In the genomic region with DNA sequence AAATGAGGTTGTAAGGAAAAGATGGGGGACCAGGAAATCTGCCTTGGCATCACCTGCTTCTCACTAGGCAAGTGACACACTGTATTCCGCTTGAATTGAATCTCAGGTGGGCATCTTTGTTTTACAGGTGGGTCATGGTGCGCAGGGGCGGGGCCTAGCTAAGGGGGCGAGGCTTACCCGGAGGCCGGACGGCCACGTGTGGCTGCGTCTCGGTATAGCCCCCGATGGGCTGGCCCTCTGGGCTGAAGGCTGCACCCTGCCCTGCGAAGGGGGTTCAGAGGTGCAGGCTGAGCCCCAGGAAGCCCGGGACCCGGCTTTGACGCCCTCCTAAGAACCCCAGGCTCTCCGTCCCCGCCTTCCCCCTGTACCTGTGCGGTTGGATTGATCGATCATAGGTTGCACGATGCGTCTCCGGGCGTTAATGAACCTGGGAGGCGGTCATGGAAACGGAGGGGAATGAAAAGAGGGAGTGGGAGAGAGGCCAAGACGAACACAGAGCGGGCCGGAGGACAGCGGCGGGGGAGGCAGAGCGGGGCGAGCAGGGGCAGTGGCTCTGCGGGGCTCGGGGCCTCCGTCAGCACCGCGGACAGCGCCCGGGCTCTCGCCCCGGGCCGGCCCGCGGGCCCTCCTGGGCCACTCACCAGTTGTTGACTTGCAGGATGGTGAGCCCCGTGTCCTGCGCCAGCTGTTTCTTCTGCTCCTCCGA, we compare ENCODE assay signal across 14 cellular contexts. TPM values are rescaled to one million over a fixed set of nuclear protein-coding genes. Genes with fewer than 3 reads are reported as not detected.
DNase-seq lines count a peak whose midpoint lies in the region; ATAC-seq and TF ChIP-seq lines count a peak whose summit lies in the region.
"Had no signal": no experiment of that assay in that cellular context is flagged by ENCODE, and none has a peak within 500 bp of the region (broad histone marks: within the 10 kb centered on the region; RNA-seq: fewer than 3 reads in every experiment).

No MANE protein-coding gene starts in this region.

- no peak overlapping the region for H3K9ac ChIP-seq in HCT116 (ENCODE audit: low read length)

- H3K9me2 ChIP-seq in HCT116 (ENCODE audit: insufficient read depth), result no peaks in the 10 kb centered on the region

- no peak for TF ChIP-seq CTCF in Calu3 (IDR thresholded peaks at IDR 0.05; ENCODE audit: unreplicated experiment)
- no peak for TF ChIP-seq CTCF in HCT116 (IDR thresholded peaks at IDR 0.05 in 2 of 3, conservative IDR thresholded peaks at IDR 0.05 in 1 of 3; ENCODE audit: borderline replicate concordance in 1 of 3, insufficient read depth in 1 of 3, low read depth in 2 of 3, low read length in 2 of 3)
- TF ChIP-seq CTCF in right lobe of liver (IDR thresholded peaks at IDR 0.05), result no peak
- TF ChIP-seq CTCF in testis (IDR thresholded peaks at IDR 0.05), result no peak

- no peaks in the 10 kb centered on the region for H3K36me3 ChIP-seq in HCT116 (ENCODE audit: control insufficient read depth in 1 of 2, insufficient read depth in 2 of 2, low read length in 2 of 2)
- H3K36me3 ChIP-seq in right lobe of liver, result no peaks in the 10 kb centered on the region
- no peaks in the 10 kb centered on the region for H3K36me3 ChIP-seq in testis (ENCODE audit: low read depth, missing control alignments)
- H3K36me3 ChIP-seq: gastrocnemius medialis, transverse colon had no signal

- BruUV-seq in Calu3 (replicated peaks; lab: Mats Ljungman, UMichigan), result no TSS peak
- no TSS peak for BruUV-seq in HCT116 (replicated peaks; lab: Mats Ljungman, UMichigan)

- no peak for TF ChIP-seq RAD21 in HCT116 (IDR thresholded peaks at IDR 0.05; ENCODE audit: low read depth)

- RAD21 ChIA-PET in HCT116 (lab: Charles Lee; ENCODE audit: low non-redundant PET in 1 of 2, low total read pairs in 2 of 2, uncharacterized antibody in 2 of 2, unreplicated experiment in 2 of 2), result no interaction called here

- H2AFZ ChIP-seq in HCT116 (ENCODE audit: low read depth, low read length, poor library complexity, severe bottlenecking), result no peak overlapping the region

- DNase-seq in Calu3 (peak; percentile 35), HCT116 (ENCODE audit: low read depth, low spot score) (no peak), astrocyte of the hippocampus (ENCODE audit: low read depth, low spot score) (peak; percentile 70), right lobe of liver (no peak), T-helper 1 cell (no peak), testis (no peak), G401 (ENCODE audit: low spot score) (no peak)
- DNase-seq: activated effector memory CD4-positive, alpha-beta T cell treated with Interleukin-2 at 50 U/mL for 16 hours; gastrocnemius medialis; NCI-H1694 treated with DMSO at 0.1 percent for 48 hours; retina; transverse colon had no signal

- no peak overlapping the region for H3K4me3 Mint-ChIP-seq in Calu3 (ENCODE audit: low read depth, unreplicated experiment)

- H3K27ac ChIP-seq in HCT116 (ENCODE audit: low read depth, low read length) (no peak overlapping the region), right lobe of liver (no peak overlapping the region), testis (no peak overlapping the region)
- H3K27ac ChIP-seq: gastrocnemius medialis, transverse colon had no signal

- no peaks in the 10 kb centered on the region for H3K79me2 ChIP-seq in HCT116 (ENCODE audit: insufficient read depth, low read length)

- H3K4me3 ChIP-seq in HCT116 (replicated peaks in 1 of 2; ENCODE audit: low read depth in 1 of 2, low read length in 2 of 2), result no peak overlapping the region
- no peak overlapping the region for H3K4me3 ChIP-seq in right lobe of liver
- peak overlapping the region in 1 of 2 donors; percentile 6 for H3K4me3 ChIP-seq in testis
- H3K4me3 ChIP-seq: gastrocnemius medialis, transverse colon had no signal

- CTCF ChIA-PET in Calu3 (lab: Charles Lee) (interaction anchor here (0.6 kb wide), 1 partner anchor 109 kb away, joined by 4 read pairs; no protein-coding TSS in a partner anchor), HCT116 (lab: Charles Lee) (no interaction called here)

- no peak overlapping the region for H3K4me2 ChIP-seq in HCT116 (ENCODE audit: low read length)

- H3K9me3 Mint-ChIP-seq in Calu3 (ENCODE audit: low read depth, unreplicated experiment), result peaks cover 2% of the 10 kb centered on the region

- H3K27me3 ChIP-seq in HCT116 (ENCODE audit: insufficient read depth, low read length), result no peaks in the 10 kb centered on the region
- no peaks in the 10 kb centered on the region for H3K27me3 ChIP-seq in right lobe of liver
- H3K27me3 ChIP-seq in testis, result no peaks in the 10 kb centered on the region

- H3K27me3 Mint-ChIP-seq in Calu3 (ENCODE audit: unreplicated experiment), result peaks cover 92% of the 10 kb centered on the region

- H3K9me3 ChIP-seq in HCT116 (ENCODE audit: control insufficient read depth in 1 of 2, insufficient read depth in 1 of 2, low read depth in 1 of 2, low read length in 2 of 2) (no peaks in the 10 kb centered on the region), right lobe of liver (no peaks in the 10 kb centered on the region), testis (no peaks in the 10 kb centered on the region)
- H3K9me3 ChIP-seq: gastrocnemius medialis, transverse colon had no signal

- no peaks in the 10 kb centered on the region for H3K4me1 Mint-ChIP-seq in Calu3 (ENCODE audit: low read depth, unreplicated experiment)

- H3K27ac Mint-ChIP-seq in Calu3 (ENCODE audit: unreplicated experiment), result no peak overlapping the region

- 13% methylated on average over 14 of the region's 47 CpGs for WGBS in right lobe of liver (ENCODE audit: insufficient coverage, low coverage, low lambda C conversion rate, missing lambda C conversion rate)
- WGBS in testis, 2 donors, result 33 to 45% methylated on average over 38 to 45 of the region's 47 CpGs

- H3K36me3 Mint-ChIP-seq in Calu3 (ENCODE audit: insufficient read depth, unreplicated experiment), result no peaks in the 10 kb centered on the region

- H4K20me1 ChIP-seq in HCT116 (ENCODE audit: insufficient read depth), result no peaks in the 10 kb centered on the region

- TF ChIP-seq POLR2A in HCT116 (IDR thresholded peaks at IDR 0.05; ENCODE audit: borderline replicate concordance, extremely low read depth, insufficient read depth, insufficient read length), result no peak
- no peak for TF ChIP-seq POLR2A in right lobe of liver (IDR thresholded peaks at IDR 0.05)
- no peak for TF ChIP-seq POLR2A in testis (IDR thresholded peaks at IDR 0.05)

- in situ Hi-C loops in G401 (cut with HindIII; ENCODE audit: low sequenced_read_pairs), result no loop called here

- intact Hi-C loops in Calu3 (cut with micrococcal nuclease; ENCODE audit: unreplicated experiment) (no loop called here), HCT116 (cut with micrococcal nuclease) (no loop called here), right lobe of liver (cut with DNase I) (no loop called here), testis (cut with DNase I; ENCODE audit: low total_unique reads) (no loop called here)

- no peak; the same call in 1 of the 2 replicates for ATAC-seq in HCT116
- ATAC-seq in right lobe of liver, result peak; percentile 36 to 55 (median 50)
- ATAC-seq in GM21447 (IDR thresholded peaks at IDR 0.05; ENCODE audit: unreplicated experiment), result no peak
- ATAC-seq: activated CD4-positive, CD25-positive, alpha-beta regulatory T cell treated with anti-CD3 and anti-CD28 coated beads, Interleukin-2, amount 50 U/mL, for 24 hours; gastrocnemius medialis had no signal

- POLR2A ChIA-PET in HCT116 (lab: Charles Lee), result no interaction called here

- H3K4me1 ChIP-seq in HCT116 (ENCODE audit: control insufficient read depth in 1 of 2, insufficient read depth in 2 of 2, low read length in 2 of 2) (no peaks in the 10 kb centered on the region), right lobe of liver (no peaks in the 10 kb centered on the region), testis (no peaks in the 10 kb centered on the region)
- H3K4me1 ChIP-seq: gastrocnemius medialis, transverse colon had no signal

TF ChIP-seq in HCT116, 20 proteins besides CTCF, POLR2A, EP300 and RAD21:
- TF ChIP-seq, protein P1, sequence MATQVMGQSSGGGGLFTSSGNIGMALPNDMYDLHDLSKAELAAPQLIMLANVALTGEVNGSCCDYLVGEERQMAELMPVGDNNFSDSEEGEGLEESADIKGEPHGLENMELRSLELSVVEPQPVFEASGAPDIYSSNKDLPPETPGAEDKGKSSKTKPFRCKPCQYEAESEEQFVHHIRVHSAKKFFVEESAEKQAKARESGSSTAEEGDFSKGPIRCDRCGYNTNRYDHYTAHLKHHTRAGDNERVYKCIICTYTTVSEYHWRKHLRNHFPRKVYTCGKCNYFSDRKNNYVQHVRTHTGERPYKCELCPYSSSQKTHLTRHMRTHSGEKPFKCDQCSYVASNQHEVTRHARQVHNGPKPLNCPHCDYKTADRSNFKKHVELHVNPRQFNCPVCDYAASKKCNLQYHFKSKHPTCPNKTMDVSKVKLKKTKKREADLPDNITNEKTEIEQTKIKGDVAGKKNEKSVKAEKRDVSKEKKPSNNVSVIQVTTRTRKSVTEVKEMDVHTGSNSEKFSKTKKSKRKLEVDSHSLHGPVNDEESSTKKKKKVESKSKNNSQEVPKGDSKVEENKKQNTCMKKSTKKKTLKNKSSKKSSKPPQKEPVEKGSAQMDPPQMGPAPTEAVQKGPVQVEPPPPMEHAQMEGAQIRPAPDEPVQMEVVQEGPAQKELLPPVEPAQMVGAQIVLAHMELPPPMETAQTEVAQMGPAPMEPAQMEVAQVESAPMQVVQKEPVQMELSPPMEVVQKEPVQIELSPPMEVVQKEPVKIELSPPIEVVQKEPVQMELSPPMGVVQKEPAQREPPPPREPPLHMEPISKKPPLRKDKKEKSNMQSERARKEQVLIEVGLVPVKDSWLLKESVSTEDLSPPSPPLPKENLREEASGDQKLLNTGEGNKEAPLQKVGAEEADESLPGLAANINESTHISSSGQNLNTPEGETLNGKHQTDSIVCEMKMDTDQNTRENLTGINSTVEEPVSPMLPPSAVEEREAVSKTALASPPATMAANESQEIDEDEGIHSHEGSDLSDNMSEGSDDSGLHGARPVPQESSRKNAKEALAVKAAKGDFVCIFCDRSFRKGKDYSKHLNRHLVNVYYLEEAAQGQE (IDR thresholded peaks at IDR 0.05; ENCODE audit: low read depth), result peak; percentile 47
- TF ChIP-seq, protein P2, sequence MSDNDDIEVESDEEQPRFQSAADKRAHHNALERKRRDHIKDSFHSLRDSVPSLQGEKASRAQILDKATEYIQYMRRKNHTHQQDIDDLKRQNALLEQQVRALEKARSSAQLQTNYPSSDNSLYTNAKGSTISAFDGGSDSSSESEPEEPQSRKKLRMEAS (IDR thresholded peaks at IDR 0.05), result no peak

RNA-seq across cellular contexts. Expression of gene MEIS3, which starts 12.5 kb away (rescaled TPM):
- total RNA-seq in Calu3 (2022), result 0.87 and 2.0 TPM in 2 replicates
- 35.8 TPM for total RNA-seq in HCT116 (2021; ENCODE audit: unreplicated experiment)
- polyA plus RNA-seq in HCT116 (2012), result 27.7 and 31.2 TPM in 2 replicates
- total RNA-seq in right lobe of liver, result 1 to 10 TPM in 1 of 6 experiments, under 1 TPM in 5; 0.53 to 1.6 (median 0.77) TPM
- 10 to 100 TPM; 12.5 to 21.3 TPM for total RNA-seq in testis
- 17.4 TPM for polyA plus RNA-seq in testis (ENCODE audit: insufficient read depth, low read depth, low replicate concordance)
- 114 and 148 TPM in 2 replicates for total RNA-seq in G401 (2014; rRNA removed; shearing (Covaris generic))

RNA-seq across cellular contexts. Expression of gene DHX34, which starts 57.7 kb away (rescaled TPM):
- 51.4 and 51.6 TPM in 2 replicates for total RNA-seq in Calu3 (2022)
- 30.5 TPM for total RNA-seq in HCT116 (2021; ENCODE audit: unreplicated experiment)
- polyA plus RNA-seq in HCT116 (2012), result 17.8 and 18.5 TPM in 2 replicates
- 10 to 100 TPM in 1 of 6 experiments, 1 to 10 TPM in 5; 5.2 to 11.9 (median 8.7) TPM for total RNA-seq in right lobe of liver
- 100 to 1,000 TPM in 1 of 2 donors, 10 to 100 TPM in 1; 67.5 to 102 TPM for total RNA-seq in testis
- polyA plus RNA-seq in testis (ENCODE audit: insufficient read depth, low read depth, low replicate concordance), result 55.1 TPM
- total RNA-seq in G401 (2014; rRNA removed; shearing (Covaris generic)), result 13.9 and 16.7 TPM in 2 replicates

Comparison
In these comparisons a context has a peak if more than half of its experiments do, and no peak if none do; other contexts are left out.
1. DNase-seq: peak in Calu3 (single experiment) and astrocyte of the hippocampus (single experiment); none in HCT116 (single experiment), right lobe of liver (0 of 3), T-helper 1 cell (0 of 5), testis (single experiment) and G401 (single experiment).
2. ATAC-seq: peak in right lobe of liver (4 of 4); none in HCT116 (single experiment) and GM21447 (single experiment).